Comparison of ENCODE assay signal across 8 cellular contexts in genomic region chr16:21820028-21820907, GRCh38. TPM values are rescaled to one million over a fixed set of nuclear protein-coding genes. Genes with fewer than 3 reads are reported as not detected.
A peak's percentile ranks its signal among the peaks of the same experiment; 100 is the strongest.
DNase-seq lines count a peak whose midpoint lies in the region; ATAC-seq and TF ChIP-seq lines count a peak whose summit lies in the region.
"Not testable (repeated sequence)": the region's sequence is repeated elsewhere in the genome, so short reads cannot be mapped to it uniquely, and the experiment has no call there.

No MANE protein-coding gene starts in this region.

- not testable (repeated sequence) for H3K27me3 ChIP-seq in GM23338 (ENCODE audit: insufficient read depth); foreskin keratinocyte

- not testable (repeated sequence) for H3K9me3 Mint-ChIP-seq in GM23338; neural crest cell; stimulated activated naive B cell treated with anti-CD40 and anti-IgM and Interleukin-4, amounts not matched to agents 10 μg/mL and 1 μg/mL and 100 μg/mL, for 72 hours

- H3K4me3 Mint-ChIP-seq in GM23338, result peak overlapping the region; percentile 97
- H3K4me3 Mint-ChIP-seq in neural crest cell, result peak overlapping the region; percentile 89
- H3K4me3 Mint-ChIP-seq in stimulated activated naive B cell treated with anti-CD40 and anti-IgM and Interleukin-4, amounts not matched to agents 10 μg/mL and 1 μg/mL and 100 μg/mL, for 72 hours, result peak overlapping the region; percentile 90 to 96

- not testable (repeated sequence) for H4K20me1 ChIP-seq in GM23338 (replicated peaks; ENCODE audit: insufficient read depth)

- H3K4me1 ChIP-seq in GM23338 (ENCODE audit: insufficient read depth); foreskin keratinocyte: not testable (repeated sequence)

- H3K4me1 Mint-ChIP-seq in GM23338, result not testable (repeated sequence)
- peaks cover 17% of the 10 kb centered on the region for H3K4me1 Mint-ChIP-seq in neural crest cell
- H3K4me1 Mint-ChIP-seq in stimulated activated naive B cell treated with anti-CD40 and anti-IgM and Interleukin-4, amounts not matched to agents 10 μg/mL and 1 μg/mL and 100 μg/mL, for 72 hours, result peaks cover 12 to 19% of the 10 kb centered on the region in 2 donors

- peak overlapping the region; percentile 82 for H3K4me3 ChIP-seq in GM23338

- ATAC-seq in GM23338 (peak; percentile 99), foreskin keratinocyte (peak; percentile 90)
- ATAC-seq in stimulated activated naive B cell treated with anti-CD40 and anti-IgM and Interleukin-4, amounts not matched to agents 10 μg/mL and 1 μg/mL and 100 μg/mL, for 72 hours (replicated peaks), result peak; percentile 99

- peak; percentile 84 for TF ChIP-seq POLR2A in Raji (IDR thresholded peaks at IDR 0.05; ENCODE audit: insufficient read depth, low read depth, low read length)

- H3K27ac Mint-ChIP-seq in GM23338 (peak overlapping the region; percentile 96), neural crest cell (ENCODE audit: unreplicated experiment) (peak overlapping the region; percentile 96)
- peak overlapping the region; percentile 98 for H3K27ac Mint-ChIP-seq in stimulated activated naive B cell treated with anti-CD40 and anti-IgM and Interleukin-4, amounts not matched to agents 10 μg/mL and 1 μg/mL and 100 μg/mL, for 72 hours

- not testable (repeated sequence) for H3K36me3 ChIP-seq in GM23338 (ENCODE audit: insufficient read depth)

- not testable (repeated sequence) for H3K79me2 ChIP-seq in GM23338 (replicated peaks; ENCODE audit: insufficient read depth)

- H3K4me2 ChIP-seq in GM23338, result peak overlapping the region; percentile 88

- DNase-seq in EH (ENCODE audit: low read depth) (peak; percentile 70), GM23338 (ENCODE audit: low spot score) (peak; percentile 89), LHCN-M2 (ENCODE audit: low read depth) (peak; percentile 55), activated gamma-delta T cell (lab: John Stamatoyannopoulos, UW) (peak; percentile 35), foreskin keratinocyte (peak; percentile 43 to 68), neural crest cell (ENCODE audit: low read depth, low spot score) (peak; percentile 62)
- peak; percentile 71 for DNase-seq in stimulated activated naive B cell treated with anti-CD40 and anti-IgM and Interleukin-4, amounts not matched to agents 10 μg/mL and 1 μg/mL and 100 μg/mL, for 72 hours

- peaks cover 20% of the 10 kb centered on the region for H3K36me3 Mint-ChIP-seq in GM23338 (ENCODE audit: low read depth)
- H3K36me3 Mint-ChIP-seq in neural crest cell (ENCODE audit: low read depth), result not testable (repeated sequence)
- H3K36me3 Mint-ChIP-seq in stimulated activated naive B cell treated with anti-CD40 and anti-IgM and Interleukin-4, amounts not matched to agents 10 μg/mL and 1 μg/mL and 100 μg/mL, for 72 hours, result peaks cover 9 to 15% of the 10 kb centered on the region in 2 donors

- not testable (repeated sequence) for H3F3A ChIP-seq in GM23338 (replicated peaks; ENCODE audit: low read depth)

- not testable (repeated sequence) for H3K27me3 Mint-ChIP-seq in GM23338 (ENCODE audit: insufficient read depth, low read depth, poor library complexity); neural crest cell (ENCODE audit: low read depth); stimulated activated naive B cell treated with anti-CD40 and anti-IgM and Interleukin-4, amounts not matched to agents 10 μg/mL and 1 μg/mL and 100 μg/mL, for 72 hours

- H3K27ac ChIP-seq in GM23338 (ENCODE audit: low read depth) (peak overlapping the region; percentile 84; the same call in 1 of the 2 replicates), foreskin keratinocyte (peak overlapping the region; percentile 67)

- TF ChIP-seq CTCF in GM23338 (conservative IDR thresholded peaks at IDR 0.05; ENCODE audit: low read depth in 2 of 2); foreskin keratinocyte (conservative IDR thresholded peaks at IDR 0.05); neural crest cell (conservative IDR thresholded peaks at IDR 0.05): not testable (repeated sequence)

- peak overlapping the region; percentile 97 for H2AFZ ChIP-seq in GM23338

- H3K9me2 ChIP-seq in GM23338 (ENCODE audit: insufficient read depth), result not testable (repeated sequence)

TF ChIP-seq in GM23338, 12 proteins besides CTCF, POLR2A, EP300 and RAD21:
- TF ChIP-seq CREB1 (CRISPR knock-in tag; IDR thresholded peaks at IDR 0.05; ENCODE audit: low read depth) (peak; percentile 72), POLR2AphosphoS5 (IDR thresholded peaks at IDR 0.05; ENCODE audit: low read depth) (peak; percentile 90)
- TF ChIP-seq, protein P1, sequence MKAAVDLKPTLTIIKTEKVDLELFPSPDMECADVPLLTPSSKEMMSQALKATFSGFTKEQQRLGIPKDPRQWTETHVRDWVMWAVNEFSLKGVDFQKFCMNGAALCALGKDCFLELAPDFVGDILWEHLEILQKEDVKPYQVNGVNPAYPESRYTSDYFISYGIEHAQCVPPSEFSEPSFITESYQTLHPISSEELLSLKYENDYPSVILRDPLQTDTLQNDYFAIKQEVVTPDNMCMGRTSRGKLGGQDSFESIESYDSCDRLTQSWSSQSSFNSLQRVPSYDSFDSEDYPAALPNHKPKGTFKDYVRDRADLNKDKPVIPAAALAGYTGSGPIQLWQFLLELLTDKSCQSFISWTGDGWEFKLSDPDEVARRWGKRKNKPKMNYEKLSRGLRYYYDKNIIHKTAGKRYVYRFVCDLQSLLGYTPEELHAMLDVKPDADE (IDR thresholded peaks at IDR 0.05), result peak; percentile 49; the same call in 1 of the 2 replicates

RNA-seq across cellular contexts. Expression of gene NPIPB4, which starts 37.3 kb away (rescaled TPM):
- total RNA-seq in GM23338 (2014; rRNA removed; shearing (Covaris generic)), result 52.9 and 77.6 TPM in 2 replicates
- polyA plus RNA-seq in GM23338 (2016; fragmentation: Nextera tagmentation; extraction: Ambion mirVana) (42.4 and 49.2 TPM in 2 replicates), foreskin keratinocyte (4.5 and 4.6 TPM in 2 replicates)
- total RNA-seq in LHCN-M2 (2014; rRNA removed) (5.6 and 23.7 TPM in 2 replicates), foreskin keratinocyte (25.0 and 28.8 TPM in 2 replicates), neural crest cell (100 and 113 TPM in 2 replicates)
- 8.5 TPM for polyA plus RNA-seq in LHCN-M2 (2012)

Comparison
In these comparisons a context has a peak if more than half of its experiments do, and no peak if none do; other contexts are left out.
1. Peak in every context shown above with its lines: DNase-seq, ATAC-seq, H3K4me3 ChIP-seq and H3K27ac ChIP-seq.
2. DNase-seq: peak in every context shown above with its lines; median percentile 89 in GM23338; 71 in stimulated activated naive B cell treated with anti-CD40 and anti-IgM and Interleukin-4, amounts not matched to agents 10 μg/mL and 1 μg/mL and 100 μg/mL, for 72 hours; 70 in EH; 62 in neural crest cell; 56 in foreskin keratinocyte; 55 in LHCN-M2; 35 in activated gamma-delta T cell.